Comparison of ENCODE assay signal across 12 cellular contexts in the genomic region with DNA sequence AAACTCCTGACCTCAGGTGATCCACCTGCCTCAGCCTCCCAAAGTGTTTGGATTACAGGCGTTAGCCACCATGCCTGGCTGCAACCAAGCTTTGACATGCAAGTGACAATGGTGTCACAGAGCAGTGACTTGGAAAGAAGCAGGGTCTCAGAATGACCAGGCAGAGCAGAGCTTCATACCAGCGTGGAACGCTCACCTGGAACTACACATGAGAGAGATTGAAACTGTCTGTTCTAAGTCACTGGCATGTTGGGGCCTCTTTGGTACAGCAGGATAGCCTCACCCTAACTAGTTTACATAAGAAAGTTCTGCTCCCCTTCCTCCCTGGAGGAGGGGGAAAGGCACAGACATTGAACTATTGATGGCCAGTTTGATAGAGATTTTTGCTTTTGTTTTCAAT. TPM values are rescaled to one million over a fixed set of nuclear protein-coding genes. Genes with fewer than 3 reads are reported as not detected.
DNase-seq lines count a peak whose midpoint lies in the region; ATAC-seq and TF ChIP-seq lines count a peak whose summit lies in the region.
"Had no signal": no experiment of that assay in that cellular context is flagged by ENCODE, and none has a peak within 500 bp of the region (broad histone marks: within the 10 kb centered on the region; RNA-seq: fewer than 3 reads in every experiment).

No MANE protein-coding gene starts in this region.

- no peaks in the 10 kb centered on the region for H3K9me3 ChIP-seq in thyroid gland

- no peak for TF ChIP-seq CTCF in thyroid gland (IDR thresholded peaks at IDR 0.05)

- WGBS in thyroid gland, 2 donors: 83 to 93% methylated on average over 3 of the region's 3 CpGs

- no peak overlapping the region for H3K27ac Mint-ChIP-seq in activated T-helper 2 cell treated with anti-CD3 and anti-CD28 coated beads, Interferon-gamma antibody, Interleukin-2, Interleukin-4, amounts not matched to agents 10 μg/mL and 5 μg/mL and 100 μg/mL, durations not matched to agents 14 hours and 24 hours and 36 hours
- H3K27ac Mint-ChIP-seq: natural killer cell had no signal

- H3K4me3 ChIP-seq in rectal smooth muscle tissue (ENCODE audit: low read length) (no peak overlapping the region), thyroid gland (replicated peaks in 1 of 3) (no peak overlapping the region)

- ATAC-seq in GM18868 (IDR thresholded peaks at IDR 0.05; ENCODE audit: unreplicated experiment): peak; percentile 88
- peak; percentile 60 for ATAC-seq in GM21528 (IDR thresholded peaks at IDR 0.05; ENCODE audit: low FRiP score, unreplicated experiment)
- ATAC-seq in HG03066 (IDR thresholded peaks at IDR 0.05; ENCODE audit: low read depth, unreplicated experiment): peak; percentile 77
- ATAC-seq: natural killer cell had no signal

- H3K4me1 ChIP-seq in rectal smooth muscle tissue (ENCODE audit: control insufficient read depth, insufficient read depth, low read length) (peaks cover 32% of the 10 kb centered on the region), thyroid gland (no peaks in the 10 kb centered on the region)

- H3K4me3 Mint-ChIP-seq in activated T-helper 2 cell treated with anti-CD3 and anti-CD28 coated beads, Interferon-gamma antibody, Interleukin-2, Interleukin-4, amounts not matched to agents 10 μg/mL and 5 μg/mL and 100 μg/mL, durations not matched to agents 14 hours and 24 hours and 36 hours (ENCODE audit: low read depth): no peak overlapping the region
- H3K4me3 Mint-ChIP-seq: central memory CD8-positive, alpha-beta T cell; natural killer cell had no signal

- no peaks in the 10 kb centered on the region for H3K27me3 ChIP-seq in rectal smooth muscle tissue (ENCODE audit: control insufficient read depth, insufficient read depth, low read length)
- no peaks in the 10 kb centered on the region for H3K27me3 ChIP-seq in thyroid gland

- intact Hi-C loops in thyroid gland (cut with DNase I): no loop called here
- intact Hi-C loops in activated T-helper 2 cell treated with anti-CD3 and anti-CD28 coated beads, Interferon-gamma antibody, Interleukin-2, Interleukin-4, amounts not matched to agents 10 μg/mL and 5 μg/mL and 100 μg/mL, durations not matched to agents 14 hours and 24 hours and 36 hours (cut with micrococcal nuclease): no loop called here

- H3K36me3 ChIP-seq in rectal smooth muscle tissue (ENCODE audit: control insufficient read depth, insufficient read depth, low read length): no peaks in the 10 kb centered on the region
- no peaks in the 10 kb centered on the region for H3K36me3 ChIP-seq in thyroid gland

- H3K36me3 Mint-ChIP-seq in activated T-helper 2 cell treated with anti-CD3 and anti-CD28 coated beads, Interferon-gamma antibody, Interleukin-2, Interleukin-4, amounts not matched to agents 10 μg/mL and 5 μg/mL and 100 μg/mL, durations not matched to agents 14 hours and 24 hours and 36 hours (ENCODE audit: low read depth): no peaks in the 10 kb centered on the region
- H3K36me3 Mint-ChIP-seq: natural killer cell had no signal

- TF ChIP-seq POLR2A in thyroid gland (IDR thresholded peaks at IDR 0.05): no peak

- H3K9ac ChIP-seq in rectal smooth muscle tissue (ENCODE audit: low read length): no peak overlapping the region

- peaks cover 20% of the 10 kb centered on the region for H3K27me3 Mint-ChIP-seq in activated T-helper 2 cell treated with anti-CD3 and anti-CD28 coated beads, Interferon-gamma antibody, Interleukin-2, Interleukin-4, amounts not matched to agents 10 μg/mL and 5 μg/mL and 100 μg/mL, durations not matched to agents 14 hours and 24 hours and 36 hours (ENCODE audit: low read depth)
- H3K27me3 Mint-ChIP-seq: central memory CD8-positive, alpha-beta T cell had no signal

- peaks cover 7% of the 10 kb centered on the region for H3K4me1 Mint-ChIP-seq in activated T-helper 2 cell treated with anti-CD3 and anti-CD28 coated beads, Interferon-gamma antibody, Interleukin-2, Interleukin-4, amounts not matched to agents 10 μg/mL and 5 μg/mL and 100 μg/mL, durations not matched to agents 14 hours and 24 hours and 36 hours (ENCODE audit: low read depth)
- H3K4me1 Mint-ChIP-seq: central memory CD8-positive, alpha-beta T cell; natural killer cell had no signal

- H3K27ac ChIP-seq in rectal smooth muscle tissue (ENCODE audit: low read depth, low read length) (peak overlapping the region; percentile 75), thyroid gland (no peak overlapping the region)

- DNase-seq in AG20443 (ENCODE audit: low spot score): no peak
- no peak for DNase-seq in thyroid gland
- DNase-seq in activated T-helper 2 cell treated with anti-CD3 and anti-CD28 coated beads, Interferon-gamma antibody, Interleukin-2, Interleukin-4, amounts not matched to agents 10 μg/mL and 5 μg/mL and 100 μg/mL, durations not matched to agents 14 hours and 24 hours and 36 hours (ENCODE audit: low spot score): no peak
- DNase-seq in D341Med (ENCODE audit: low spot score): no peak
- DNase-seq: activated gamma-delta T cell treated with Interleukin-2 at 50 U/mL for 16 hours, MV-4-11, natural killer cell had no signal

- H3K9me3 Mint-ChIP-seq in activated T-helper 2 cell treated with anti-CD3 and anti-CD28 coated beads, Interferon-gamma antibody, Interleukin-2, Interleukin-4, amounts not matched to agents 10 μg/mL and 5 μg/mL and 100 μg/mL, durations not matched to agents 14 hours and 24 hours and 36 hours: no peaks in the 10 kb centered on the region
- H3K9me3 Mint-ChIP-seq: central memory CD8-positive, alpha-beta T cell; natural killer cell had no signal

RNA-seq across cellular contexts. Expression of a gene that starts 47.5 kb away (rescaled TPM):
- 10 to 100 TPM; 19.1 to 24.0 (median 22.2) TPM for total RNA-seq in thyroid gland
- total RNA-seq in activated T-helper 2 cell treated with anti-CD3 and anti-CD28 coated beads, Interferon-gamma antibody, Interleukin-2, Interleukin-4, amounts not matched to agents 10 μg/mL and 5 μg/mL and 100 μg/mL, durations not matched to agents 14 hours and 24 hours and 36 hours: 27.6 and 30.0 TPM in 2 replicates
